Comparison of ENCODE assay signal across 15 cellular contexts in the genomic region with DNA sequence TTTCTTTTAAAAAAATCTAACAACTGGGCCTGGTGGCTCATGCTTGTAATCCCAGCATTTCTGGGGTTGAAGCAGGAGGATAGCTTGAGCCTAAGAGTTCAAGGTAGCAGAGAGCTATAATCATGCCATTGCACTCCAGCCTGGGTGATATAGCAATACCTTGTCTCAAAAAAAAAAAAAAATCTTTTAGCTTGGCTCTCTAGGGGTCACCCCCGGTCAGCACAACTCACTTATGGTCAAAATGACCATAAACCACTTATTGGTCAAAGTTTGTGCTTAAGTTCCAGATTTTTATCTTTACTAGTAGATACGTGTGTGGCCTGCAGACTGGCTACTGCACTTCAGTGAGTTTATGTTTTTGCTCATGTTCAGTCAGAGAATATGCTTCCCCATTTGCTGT. TPM values are rescaled to one million over a fixed set of nuclear protein-coding genes. Genes with fewer than 3 reads are reported as not detected.
DNase-seq lines count a peak whose midpoint lies in the region; ATAC-seq lines count a peak whose summit lies in the region.
"Had no signal": no experiment of that assay in that cellular context is flagged by ENCODE, and none has a peak within 500 bp of the region (broad histone marks: within the 10 kb centered on the region; RNA-seq: fewer than 3 reads in every experiment).

No MANE protein-coding gene starts in this region.

- DNase-seq in M059J (ENCODE audit: low read depth) (peak; percentile 35), left lobe of liver (ENCODE audit: low spot score) (no peak), sciatic nerve (ENCODE audit: low spot score) (peak; percentile 7), NCI-H2227 (lab: John Stamatoyannopoulos, UW; ENCODE audit: unreplicated experiment) (no peak)
- no peak for DNase-seq in activated CD4-positive, alpha-beta T cell treated with anti-CD3 and anti-CD28 coated beads for 4 hours
- DNase-seq: 8988T; CD4-positive, alpha-beta memory T cell; DMS153; DMS79; GDM1; GM23248 had no signal

- intact Hi-C loops in sciatic nerve (cut with DNase I): no loop called here

- ATAC-seq in left lobe of liver (peak; percentile 20), sciatic nerve (no peak)

RNA-seq across cellular contexts. Expression of a gene that starts 6.3 kb away (rescaled TPM):
- total RNA-seq in M059J (2014; rRNA removed; shearing (Covaris generic)): not detected in 2 replicates
- total RNA-seq in left lobe of liver (1.2 TPM), sciatic nerve (not detected)
- total RNA-seq: A673; CD4-positive, alpha-beta memory T cell; Daoy; GM23248; H4; HT1080 had no signal

RNA-seq across cellular contexts. Expression of a gene that starts 18.0 kb away (rescaled TPM):
- 208 and 246 TPM in 2 replicates for total RNA-seq in M059J (2014; rRNA removed; shearing (Covaris generic))
- total RNA-seq in left lobe of liver: 81.0 TPM
- total RNA-seq in sciatic nerve: 125 TPM

RNA-seq across cellular contexts. Expression of a gene that starts 29.4 kb away (rescaled TPM):
- total RNA-seq in M059J (2014; rRNA removed; shearing (Covaris generic)): 27.0 and 37.8 TPM in 2 replicates
- total RNA-seq in left lobe of liver (110 TPM), sciatic nerve (75.9 TPM)

RNA-seq across cellular contexts. Expression of a gene that starts 41.6 kb away (rescaled TPM):
- total RNA-seq in M059J (2014; rRNA removed; shearing (Covaris generic)): 68.9 and 87.8 TPM in 2 replicates
- 31.3 TPM for total RNA-seq in left lobe of liver
- total RNA-seq in sciatic nerve: 32.1 TPM

RNA-seq across cellular contexts. Expression of a gene that starts 41.8 kb away (rescaled TPM):
- 290 and 443 TPM in 2 replicates for total RNA-seq in M059J (2014; rRNA removed; shearing (Covaris generic))
- total RNA-seq in left lobe of liver (430 TPM), sciatic nerve (722 TPM)

Comparison
In these comparisons a context has a peak if more than half of its experiments do, and no peak if none do; other contexts are left out.
1. DNase-seq: peak in M059J (single experiment) and sciatic nerve (single experiment); none in left lobe of liver (single experiment), NCI-H2227 (single experiment) and activated CD4-positive, alpha-beta T cell treated with anti-CD3 and anti-CD28 coated beads for 4 hours (0 of 2).